Comparison of ENCODE assay signal across 8 cellular contexts in the genomic region with DNA sequence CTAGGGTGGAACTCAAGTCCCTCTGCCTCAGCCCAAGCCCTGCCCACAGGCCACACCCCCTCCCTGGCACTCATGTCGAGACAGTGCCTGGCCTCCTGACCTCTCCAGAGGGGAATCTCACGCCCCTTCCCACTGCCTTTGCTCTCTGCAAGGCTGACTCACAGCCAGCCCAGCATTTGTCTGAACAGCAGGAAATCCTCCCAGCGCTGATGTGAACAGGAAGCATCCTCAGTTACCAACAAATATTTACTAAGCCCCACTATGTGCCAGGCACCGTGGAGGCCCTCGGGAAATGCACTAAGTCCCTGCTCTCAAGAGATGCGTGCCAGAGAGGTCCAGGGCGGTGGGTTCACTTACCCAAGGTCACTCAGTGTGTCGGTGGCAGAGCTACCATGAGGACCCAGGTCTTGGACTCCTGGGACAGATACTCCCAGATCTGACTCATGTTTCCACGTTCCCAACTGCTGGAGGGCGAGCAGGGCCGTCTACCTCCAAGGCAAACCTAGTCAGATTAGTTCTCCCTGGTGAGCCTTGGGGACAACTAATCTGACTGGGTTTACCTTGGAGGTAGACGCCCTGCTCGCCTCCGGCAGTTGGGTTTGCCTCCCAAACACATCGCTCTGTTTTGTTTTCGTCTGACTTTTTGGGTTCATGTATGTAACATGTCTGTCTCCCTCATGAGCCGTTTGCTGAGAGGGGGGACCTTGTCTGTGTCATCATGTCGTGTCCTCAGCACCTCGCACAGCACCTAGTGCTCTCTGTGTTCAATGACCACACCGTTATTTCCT. TPM values are rescaled to one million over a fixed set of nuclear protein-coding genes. Genes with fewer than 3 reads are reported as not detected.
A peak's percentile ranks its signal among the peaks of the same experiment; 100 is the strongest.
DNase-seq lines count a peak whose midpoint lies in the region; ATAC-seq, FAIRE-seq and TF ChIP-seq lines count a peak whose summit lies in the region.

No MANE protein-coding gene starts in this region.

- no peak for ATAC-seq in stimulated activated naive CD8-positive, alpha-beta T cell treated with anti-CD3 and anti-CD28 coated beads, Interleukin-15, Interleukin-2, amounts not matched to agents 100 U/mL and 50 U/mL, for 24 hours
- no peak for ATAC-seq in GM21619 (IDR thresholded peaks at IDR 0.05; ENCODE audit: unreplicated experiment)

- peaks cover 45% of the 10 kb centered on the region for H3K4me1 Mint-ChIP-seq in brain

- no peak for FAIRE-seq in kidney (lab: Jason Lieb, UNC)

- H3K36me3 Mint-ChIP-seq in brain: peaks cover 12% of the 10 kb centered on the region

- no peak for TF ChIP-seq EP300 in SK-N-SH (IDR thresholded peaks at IDR 0.05; ENCODE audit: borderline replicate concordance in 1 of 2, low read depth in 1 of 2, low read length in 1 of 2)

- 0 out of 2 replicates have a peak, but pooled peaks cover 3% of the 10 kb centered on the region for H4K20me1 ChIP-seq in SK-N-SH (ENCODE audit: insufficient read depth)

- no peaks in the 10 kb centered on the region for H3K36me3 ChIP-seq in SK-N-SH (replicated peaks in 1 of 2; ENCODE audit: control insufficient read depth in 1 of 2, insufficient read depth in 2 of 2, low read length in 1 of 2)
- no peaks in the 10 kb centered on the region for H3K36me3 ChIP-seq in kidney (ENCODE audit: control insufficient read depth in 1 of 2, insufficient read depth in 2 of 2, low read length in 2 of 2)

- TF ChIP-seq RAD21 in SK-N-SH (IDR thresholded peaks at IDR 0.05; ENCODE audit: low read length): no peak

- H3K27ac ChIP-seq in SK-N-SH (ENCODE audit: low read depth in 2 of 2, low read length in 1 of 2): peak overlapping the region; percentile 7 to 73; a peak in 3 of 4 replicates
- H3K27ac ChIP-seq in kidney (ENCODE audit: low read depth in 2 of 2, low read length in 2 of 2): peak overlapping the region; percentile 29 to 74

- 71% methylated on average over 13 of the region's 20 CpGs for WGBS in SK-N-SH (ENCODE audit: low lambda C conversion rate)

- CTCF ChIA-PET in SK-N-SH (lab: Yijun Ruan, JAX): interaction anchor here (2.2 to 2.5 kb wide), 2 partner anchors 33 to 40 kb away, joined by 6 to 11 read pairs; no protein-coding TSS in a partner anchor

- no peaks in the 10 kb centered on the region for H3K79me2 ChIP-seq in SK-N-SH (ENCODE audit: insufficient read depth)

- H3K27me3 ChIP-seq in SK-N-SH (ENCODE audit: insufficient read depth): no peaks in the 10 kb centered on the region

- in situ Hi-C loops in GM13977 (cut with MboI; ENCODE audit: low pct_unique_long_range_greater_than_20kb, low sequenced_read_pairs, unreplicated experiment): no loop called here

- TF ChIP-seq CTCF in SK-N-SH (IDR thresholded peaks at IDR 0.05) (no peak), brain (conservative IDR thresholded peaks at IDR 0.05) (no peak), kidney (IDR thresholded peaks at IDR 0.05; ENCODE audit: borderline replicate concordance, extremely low read depth, insufficient read depth) (no peak), GM13977 (IDR thresholded peaks at IDR 0.05; ENCODE audit: extremely low read depth, insufficient read depth, missing control alignments) (no peak)

- H3K4me2 ChIP-seq in SK-N-SH: peak overlapping the region; percentile 74; the same call in 1 of the 2 replicates

- peaks cover 0 to 5% (median 0%) of the 10 kb centered on the region in 5 experiments for H3K9me3 Mint-ChIP-seq in brain

- H3K27me3 Mint-ChIP-seq in brain: peaks cover 6% of the 10 kb centered on the region

- intact Hi-C loops in kidney (cut with DNase I): no loop called here

- peak; percentile 47 for DNase-seq in H4 (ENCODE audit: low spot score)
- DNase-seq in SK-N-SH: no peak
- peak; percentile 87 for DNase-seq in kidney
- DNase-seq in stimulated activated naive CD8-positive, alpha-beta T cell treated with anti-CD3 and anti-CD28 coated beads, Interleukin-15, Interleukin-2, amounts not matched to agents 100 U/mL and 50 U/mL, for 24 hours: peak; percentile 44
- DNase-seq in GM13977 (ENCODE audit: low spot score): no peak
- DNase-seq in NCI-H1092 (lab: John Stamatoyannopoulos, UW): no peak

- no peak overlapping the region for H2AFZ ChIP-seq in SK-N-SH (ENCODE audit: low read depth)

- H3K9me3 ChIP-seq in SK-N-SH (no peaks in the 10 kb centered on the region), kidney (ENCODE audit: control insufficient read depth in 1 of 2, low read length in 2 of 2) (no peaks in the 10 kb centered on the region)

- peak overlapping the region in 4 of 5 experiments; percentile 54 to 92 (median 76) for H3K27ac Mint-ChIP-seq in brain

- H3K9me2 ChIP-seq in SK-N-SH: no peaks in the 10 kb centered on the region

- H3K4me3 ChIP-seq in SK-N-SH (ENCODE audit: low read depth in 2 of 2, low read length in 1 of 2) (no peak overlapping the region), kidney (ENCODE audit: low read length in 2 of 2) (no peak overlapping the region)

- peaks cover 19% of the 10 kb centered on the region for H3F3A ChIP-seq in SK-N-SH (replicated peaks; ENCODE audit: insufficient read depth)

- H3K4me3 Mint-ChIP-seq in brain: peak overlapping the region in 2 of 5 experiments; percentile 29 to 37

- H3K4me1 ChIP-seq in SK-N-SH (ENCODE audit: control insufficient read depth in 1 of 2, insufficient read depth in 2 of 2, low read depth in 1 of 2, low read length in 1 of 2) (peaks cover 24 to 31% of the 10 kb centered on the region in 2 experiments; a peak in 3 of 4 replicates), kidney (ENCODE audit: control insufficient read depth in 1 of 2, insufficient read depth in 1 of 2, low read depth in 1 of 2, low read length in 2 of 2) (peaks cover 12 to 22% of the 10 kb centered on the region in 2 donors)

- POLR2A ChIA-PET in SK-N-SH (lab: Yijun Ruan, JAX): no interaction called here

- H3K9ac ChIP-seq in SK-N-SH: peak overlapping the region; percentile 53; the same call in 1 of the 2 replicates
- H3K9ac ChIP-seq in kidney (ENCODE audit: low read length in 2 of 2): no peak overlapping the region

TF ChIP-seq in SK-N-SH, 30 proteins besides CTCF, POLR2A, EP300 and RAD21:
- TF ChIP-seq, protein P1, sequence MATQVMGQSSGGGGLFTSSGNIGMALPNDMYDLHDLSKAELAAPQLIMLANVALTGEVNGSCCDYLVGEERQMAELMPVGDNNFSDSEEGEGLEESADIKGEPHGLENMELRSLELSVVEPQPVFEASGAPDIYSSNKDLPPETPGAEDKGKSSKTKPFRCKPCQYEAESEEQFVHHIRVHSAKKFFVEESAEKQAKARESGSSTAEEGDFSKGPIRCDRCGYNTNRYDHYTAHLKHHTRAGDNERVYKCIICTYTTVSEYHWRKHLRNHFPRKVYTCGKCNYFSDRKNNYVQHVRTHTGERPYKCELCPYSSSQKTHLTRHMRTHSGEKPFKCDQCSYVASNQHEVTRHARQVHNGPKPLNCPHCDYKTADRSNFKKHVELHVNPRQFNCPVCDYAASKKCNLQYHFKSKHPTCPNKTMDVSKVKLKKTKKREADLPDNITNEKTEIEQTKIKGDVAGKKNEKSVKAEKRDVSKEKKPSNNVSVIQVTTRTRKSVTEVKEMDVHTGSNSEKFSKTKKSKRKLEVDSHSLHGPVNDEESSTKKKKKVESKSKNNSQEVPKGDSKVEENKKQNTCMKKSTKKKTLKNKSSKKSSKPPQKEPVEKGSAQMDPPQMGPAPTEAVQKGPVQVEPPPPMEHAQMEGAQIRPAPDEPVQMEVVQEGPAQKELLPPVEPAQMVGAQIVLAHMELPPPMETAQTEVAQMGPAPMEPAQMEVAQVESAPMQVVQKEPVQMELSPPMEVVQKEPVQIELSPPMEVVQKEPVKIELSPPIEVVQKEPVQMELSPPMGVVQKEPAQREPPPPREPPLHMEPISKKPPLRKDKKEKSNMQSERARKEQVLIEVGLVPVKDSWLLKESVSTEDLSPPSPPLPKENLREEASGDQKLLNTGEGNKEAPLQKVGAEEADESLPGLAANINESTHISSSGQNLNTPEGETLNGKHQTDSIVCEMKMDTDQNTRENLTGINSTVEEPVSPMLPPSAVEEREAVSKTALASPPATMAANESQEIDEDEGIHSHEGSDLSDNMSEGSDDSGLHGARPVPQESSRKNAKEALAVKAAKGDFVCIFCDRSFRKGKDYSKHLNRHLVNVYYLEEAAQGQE (IDR thresholded peaks at IDR 0.05; ENCODE audit: low read depth, low read length): no peak

RNA-seq across cellular contexts. Expression of gene ADA, which starts 7.7 kb away (rescaled TPM):
- total RNA-seq in H4 (2014; rRNA removed; shearing (Covaris generic)): 7.9 and 11.3 TPM in 2 replicates
- polyA plus RNA-seq in SK-N-SH (2012; rRNA removed) (25.7 and 28.3 TPM in 2 replicates), brain (ENCODE audit: insufficient read depth, low read depth, low replicate concordance) (5.0 TPM), kidney (ENCODE audit: insufficient read depth, low read depth, low replicate concordance) (3.1 TPM)
- 14.9 and 20.7 TPM in 2 replicates for polyA plus RNA-seq in SK-N-SH (2012; cell fraction: cytosol; rRNA removed)
- polyA plus RNA-seq in SK-N-SH (2012; cell fraction: nucleus; rRNA removed): 50.4 and 63.8 TPM in 2 replicates
- total RNA-seq in kidney: 6.5 TPM

Comparison
In these comparisons a context has a peak if more than half of its experiments do, and no peak if none do; other contexts are left out.
1. DNase-seq: peak in H4 (single experiment), kidney (single experiment) and stimulated activated naive CD8-positive, alpha-beta T cell treated with anti-CD3 and anti-CD28 coated beads, Interleukin-15, Interleukin-2, amounts not matched to agents 100 U/mL and 50 U/mL, for 24 hours (single experiment); none in SK-N-SH (single experiment), GM13977 (single experiment) and NCI-H1092 (single experiment).